8 cellular contexts compared by ENCODE assay signal in genomic region chr17:68101075-68101991, GRCh38.
A peak's percentile ranks its signal among the peaks of the same experiment; 100 is the strongest.
DNase-seq lines count a peak whose midpoint lies in the region; ATAC-seq and TF ChIP-seq lines count a peak whose summit lies in the region.

No MANE protein-coding gene starts in this region.

- POLR2A ChIA-PET in Caco-2 (lab: Charles Lee) = interaction anchor here (0.5 to 1.0 kb wide), 3 partner anchors 21 to 66 kb away, joined by 3 to 4 read pairs (median 4); partner anchors contain the start of gene KPNA2

- H3K9me3 Mint-ChIP-seq in Caco-2 (ENCODE audit: unreplicated experiment) = no peaks in the 10 kb centered on the region
- H3K9me3 Mint-ChIP-seq in activated naive CD8-positive, alpha-beta T cell treated with anti-CD3 and anti-CD28 coated beads, Interleukin-2, amount 50 U/mL, for 24 hours = no peaks in the 10 kb centered on the region

- 10% methylated on average over 17 of the region's 88 CpGs for WGBS in suprapubic skin

- no peaks in the 10 kb centered on the region for H3K27me3 ChIP-seq in Caco-2 (replicated peaks; ENCODE audit: control insufficient read depth, insufficient read depth, low read length)
- H3K27me3 ChIP-seq in suprapubic skin = no peaks in the 10 kb centered on the region

- H3K9me3 ChIP-seq in Caco-2 (no peaks in the 10 kb centered on the region), suprapubic skin (no peaks in the 10 kb centered on the region)

- H3K4me1 ChIP-seq in Caco-2 = peaks cover 13% of the 10 kb centered on the region; the same call in 1 of the 2 replicates
- peaks cover 26% of the 10 kb centered on the region for H3K4me1 ChIP-seq in suprapubic skin

- ATAC-seq in activated naive CD8-positive, alpha-beta T cell treated with anti-CD3 and anti-CD28 coated beads, Interleukin-2, amount 50 U/mL, for 24 hours = peak; percentile 79
- peak; percentile 99 for ATAC-seq in Right ventricle myocardium inferior
- peak; percentile 100 for ATAC-seq in omental fat pad (ENCODE audit: low FRiP score)

- intact Hi-C loops in Caco-2 (cut with micrococcal nuclease; ENCODE audit: unreplicated experiment) (loop anchor here (5.0 kb wide), 1 partner anchor 64 kb away; the partner anchor contains the start of gene KPNA2), Right ventricle myocardium inferior (cut with DNase I) (loop anchor here (5.0 to 10.0 kb wide), 2 partner anchors 64 to 353 kb away; partner anchors contain the start of genes KPNA2 and WIPI1)

- peak overlapping the region; percentile 90 for H3K27ac Mint-ChIP-seq in Caco-2 (ENCODE audit: unreplicated experiment)
- H3K27ac Mint-ChIP-seq in activated naive CD8-positive, alpha-beta T cell treated with anti-CD3 and anti-CD28 coated beads, Interleukin-2, amount 50 U/mL, for 24 hours = peak overlapping the region; percentile 84

- H3K4me1 Mint-ChIP-seq in Caco-2 (ENCODE audit: low read depth, unreplicated experiment) = peaks cover 15% of the 10 kb centered on the region
- H3K4me1 Mint-ChIP-seq in activated naive CD8-positive, alpha-beta T cell treated with anti-CD3 and anti-CD28 coated beads, Interleukin-2, amount 50 U/mL, for 24 hours = peaks cover 33% of the 10 kb centered on the region

- no peaks in the 10 kb centered on the region for H3K27me3 Mint-ChIP-seq in Caco-2 (ENCODE audit: insufficient read depth, unreplicated experiment)
- no peaks in the 10 kb centered on the region for H3K27me3 Mint-ChIP-seq in activated naive CD8-positive, alpha-beta T cell treated with anti-CD3 and anti-CD28 coated beads, Interleukin-2, amount 50 U/mL, for 24 hours

- H3K27ac ChIP-seq in suprapubic skin = peak overlapping the region; percentile 89

- DNase-seq in Caco-2 (peak; percentile 96), H4 (ENCODE audit: low spot score) (peak; percentile 95), MV-4-11 (lab: John Stamatoyannopoulos, UW) (peak; percentile 33), SKM-1 treated with dmso at 0.1 percent for 144 hours (lab: John Stamatoyannopoulos, UW; ENCODE audit: unreplicated experiment) (peak; percentile 63), Right ventricle myocardium inferior (ENCODE audit: missing footprints) (peak; percentile 96), omental fat pad (ENCODE audit: low spot score) (peak; percentile 85), suprapubic skin (ENCODE audit: low spot score in 2 of 2) (peak; percentile 93 to 96)
- DNase-seq in activated naive CD8-positive, alpha-beta T cell treated with anti-CD3 and anti-CD28 coated beads, Interleukin-2, amount 50 U/mL, for 24 hours = peak; percentile 80

- H3K36me3 ChIP-seq in Caco-2 (ENCODE audit: control insufficient read depth, insufficient read depth, low read length) (no peaks in the 10 kb centered on the region), suprapubic skin (no peaks in the 10 kb centered on the region)

- CTCF ChIA-PET in Caco-2 (lab: Charles Lee) = no interaction called here

- TF ChIP-seq POLR2A in suprapubic skin (IDR thresholded peaks at IDR 0.05) = peak; percentile 23 to 85

- TF ChIP-seq EP300 in suprapubic skin (IDR thresholded peaks at IDR 0.05) = no peak

- no TSS peak for BruUV-seq in Caco-2 (replicated peaks; lab: Mats Ljungman, UMichigan)

- H3K4me3 ChIP-seq in Caco-2 (ENCODE audit: low read depth, low read length) (peak overlapping the region; percentile 69), suprapubic skin (peak overlapping the region; percentile 88)

- TF ChIP-seq CTCF in Caco-2 (IDR thresholded peaks at IDR 0.05; ENCODE audit: insufficient read depth in 1 of 2, low read depth in 1 of 2, low read length in 1 of 2, severe bottlenecking in 1 of 2, unreplicated experiment in 1 of 2) = no peak
- no peak for TF ChIP-seq CTCF in omental fat pad (IDR thresholded peaks at IDR 0.05)
- no peak for TF ChIP-seq CTCF in suprapubic skin (IDR thresholded peaks at IDR 0.05)

- peak overlapping the region; percentile 87 for H3K4me3 Mint-ChIP-seq in Caco-2 (ENCODE audit: unreplicated experiment)
- peak overlapping the region; percentile 90 for H3K4me3 Mint-ChIP-seq in activated naive CD8-positive, alpha-beta T cell treated with anti-CD3 and anti-CD28 coated beads, Interleukin-2, amount 50 U/mL, for 24 hours

- peaks cover 12% of the 10 kb centered on the region for H3K36me3 Mint-ChIP-seq in Caco-2 (ENCODE audit: insufficient read depth, unreplicated experiment)
- peaks cover 2% of the 10 kb centered on the region for H3K36me3 Mint-ChIP-seq in activated naive CD8-positive, alpha-beta T cell treated with anti-CD3 and anti-CD28 coated beads, Interleukin-2, amount 50 U/mL, for 24 hours (ENCODE audit: low read depth)

Comparison
In these comparisons a context has a peak if more than half of its experiments do, and no peak if none do; other contexts are left out.
1. Peak in every context shown above with its lines: DNase-seq, ATAC-seq, H3K4me3 ChIP-seq and H3K27ac ChIP-seq.
2. DNase-seq: peak in every context shown above with its lines; median percentile 96 in Caco-2; 96 in Right ventricle myocardium inferior; 95 in H4; 94 in suprapubic skin; 85 in omental fat pad; 80 in activated naive CD8-positive, alpha-beta T cell treated with anti-CD3 and anti-CD28 coated beads, Interleukin-2, amount 50 U/mL, for 24 hours; 63 in SKM-1 treated with dmso at 0.1 percent for 144 hours; 33 in MV-4-11.